Comparison of ENCODE assay signal across 1 cellular context in the genomic region with DNA sequence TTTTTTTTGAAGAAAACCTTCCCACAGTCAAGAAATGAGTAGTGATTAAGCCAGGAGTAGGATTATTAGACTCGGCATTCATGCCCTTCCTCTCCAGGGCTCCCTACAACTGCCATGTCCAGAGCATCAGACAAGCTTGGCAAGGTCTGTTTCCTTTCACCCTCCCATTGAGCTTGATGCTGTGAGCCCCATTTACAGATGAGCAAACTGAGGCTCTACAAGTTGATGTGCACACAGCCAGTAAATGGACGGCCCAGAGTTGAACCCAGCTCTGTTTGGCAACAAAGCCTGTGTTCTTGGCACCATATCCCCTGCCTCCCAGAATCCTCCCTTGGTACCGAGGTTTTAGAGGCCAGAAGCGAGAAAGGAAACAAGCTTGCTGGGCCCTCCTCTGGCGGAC.
TF ChIP-seq lines count a peak whose summit lies in the region.

No MANE protein-coding gene starts in this region.

TF ChIP-seq in K562, 482 proteins besides CTCF, POLR2A, EP300 and RAD21 (continued from another document):
- TF ChIP-seq, protein P1, sequence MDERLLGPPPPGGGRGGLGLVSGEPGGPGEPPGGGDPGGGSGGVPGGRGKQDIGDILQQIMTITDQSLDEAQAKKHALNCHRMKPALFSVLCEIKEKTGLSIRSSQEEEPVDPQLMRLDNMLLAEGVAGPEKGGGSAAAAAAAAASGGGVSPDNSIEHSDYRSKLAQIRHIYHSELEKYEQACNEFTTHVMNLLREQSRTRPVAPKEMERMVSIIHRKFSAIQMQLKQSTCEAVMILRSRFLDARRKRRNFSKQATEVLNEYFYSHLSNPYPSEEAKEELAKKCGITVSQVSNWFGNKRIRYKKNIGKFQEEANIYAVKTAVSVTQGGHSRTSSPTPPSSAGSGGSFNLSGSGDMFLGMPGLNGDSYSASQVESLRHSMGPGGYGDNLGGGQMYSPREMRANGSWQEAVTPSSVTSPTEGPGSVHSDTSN (CRISPR knock-in tag; IDR thresholded peaks at IDR 0.05; ENCODE audit: low read depth) = no peak
- TF ChIP-seq, protein P1 (tag; conservative IDR thresholded peaks at IDR 0.05; ENCODE audit: low read depth) = no peak
- no peak for TF ChIP-seq ZNF699 (CRISPR knock-in tag; IDR thresholded peaks at IDR 0.05; ENCODE audit: insufficient replicate concordance)
- peak; percentile 95 for TF ChIP-seq RBM25 (IDR thresholded peaks at IDR 0.05; ENCODE audit: low read depth, low read length, severe bottlenecking)
- TF ChIP-seq CHCHD3 (CRISPR knock-in tag; IDR thresholded peaks at IDR 0.05) = no peak
- TF ChIP-seq KDM1A (IDR thresholded peaks at IDR 0.05) = peak; percentile 68 to 84
- no peak for TF ChIP-seq ELF4 (CRISPR knock-in tag; IDR thresholded peaks at IDR 0.05)
- no peak for TF ChIP-seq POU5F1 (IDR thresholded peaks at IDR 0.05; ENCODE audit: borderline replicate concordance, low read depth, low read length, partially characterized antibody)
- TF ChIP-seq ZNF24 (IDR thresholded peaks at IDR 0.05) = no peak
- 0 out of 2 replicates have a peak, but pooled peaks have one; percentile 43 for TF ChIP-seq CBX1 (IDR thresholded peaks at IDR 0.05; ENCODE audit: low read depth)
- TF ChIP-seq AFF4 (CRISPR knock-in tag; IDR thresholded peaks at IDR 0.05) = no peak
- TF ChIP-seq, protein P2, sequence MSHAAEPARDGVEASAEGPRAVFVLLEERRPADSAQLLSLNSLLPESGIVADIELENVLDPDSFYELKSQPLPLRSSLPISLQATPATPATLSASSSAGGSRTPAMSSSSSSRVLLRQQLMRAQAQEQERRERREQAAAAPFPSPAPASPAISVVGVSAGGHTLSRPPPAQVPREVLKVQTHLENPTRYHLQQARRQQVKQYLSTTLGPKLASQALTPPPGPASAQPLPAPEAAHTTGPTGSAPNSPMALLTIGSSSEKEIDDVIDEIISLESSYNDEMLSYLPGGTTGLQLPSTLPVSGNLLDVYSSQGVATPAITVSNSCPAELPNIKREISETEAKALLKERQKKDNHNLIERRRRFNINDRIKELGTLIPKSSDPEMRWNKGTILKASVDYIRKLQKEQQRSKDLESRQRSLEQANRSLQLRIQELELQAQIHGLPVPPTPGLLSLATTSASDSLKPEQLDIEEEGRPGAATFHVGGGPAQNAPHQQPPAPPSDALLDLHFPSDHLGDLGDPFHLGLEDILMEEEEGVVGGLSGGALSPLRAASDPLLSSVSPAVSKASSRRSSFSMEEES (CRISPR knock-in tag; IDR thresholded peaks at IDR 0.05) = no peak
- no peak for TF ChIP-seq ZNF785 (CRISPR knock-in tag; IDR thresholded peaks at IDR 0.05)
- TF ChIP-seq EHMT2 (IDR thresholded peaks at IDR 0.05) = no peak
- no peak for TF ChIP-seq BHLHE40 (IDR thresholded peaks at IDR 0.05; ENCODE audit: low read length)
- no peak for TF ChIP-seq ASH1L (IDR thresholded peaks at IDR 0.05; ENCODE audit: borderline replicate concordance, low read depth, partially characterized antibody)
- no peak for TF ChIP-seq SOX6 (IDR thresholded peaks at IDR 0.05)
- peak; percentile 93 for TF ChIP-seq ADNP (tag; IDR thresholded peaks at IDR 0.05)
- TF ChIP-seq RBBP5 (IDR thresholded peaks at IDR 0.05; ENCODE audit: borderline replicate concordance, insufficient read depth, low read length, poor library complexity, severe bottlenecking) = no peak
- peak; percentile 65; the same call in 1 of the 2 replicates for TF ChIP-seq SMARCA5 (IDR thresholded peaks at IDR 0.05)
- TF ChIP-seq TRIM24 (IDR thresholded peaks at IDR 0.05) = no peak
- no peak for TF ChIP-seq NEUROD1 (IDR thresholded peaks at IDR 0.05; ENCODE audit: borderline replicate concordance, low read depth, low read length, partially characterized antibody)
- TF ChIP-seq ZNF644 (tag; IDR thresholded peaks at IDR 0.05; ENCODE audit: low read depth) = no peak
TF ChIP-seq in K562: peak in this region for 13.
